In the genomic region with DNA sequence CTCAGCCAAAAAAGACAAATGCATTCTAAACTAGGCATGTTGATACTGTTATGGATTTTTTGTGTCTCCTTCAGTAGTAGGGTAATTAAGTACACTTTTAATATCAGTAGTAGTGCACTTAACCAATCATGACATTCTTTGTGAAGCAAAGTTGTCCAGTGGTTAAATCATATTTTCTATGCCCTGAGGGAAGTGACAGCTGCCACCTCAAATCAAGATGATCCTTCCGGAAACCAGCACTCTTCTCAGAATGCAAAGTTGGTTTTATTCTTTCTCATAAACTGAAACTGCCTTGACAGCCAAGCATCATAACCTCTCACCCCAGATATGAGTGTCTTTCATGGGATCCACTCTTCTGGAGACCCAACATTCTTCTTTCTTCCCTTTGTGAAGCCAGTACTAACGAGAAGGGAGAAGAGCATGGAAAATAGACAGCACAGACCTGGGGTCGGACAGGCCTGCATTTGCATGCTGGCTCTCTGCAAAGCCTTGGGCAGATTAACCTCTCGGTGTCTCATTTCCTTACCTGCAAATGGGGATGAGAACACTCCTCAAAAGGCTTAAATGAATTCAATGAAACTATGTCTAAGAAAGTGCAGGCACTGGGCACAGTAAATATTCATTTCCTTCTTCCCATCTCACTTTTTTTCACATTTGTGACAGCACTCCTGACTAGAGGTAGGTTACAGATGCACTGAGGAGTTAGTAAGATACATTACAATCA, we compare ENCODE assay signal across 8 cellular contexts. TPM values are rescaled to one million over a fixed set of nuclear protein-coding genes. Genes with fewer than 3 reads are reported as not detected.
DNase-seq lines count a peak whose midpoint lies in the region; ATAC-seq lines count a peak whose summit lies in the region.

No MANE protein-coding gene starts in this region.

- H3K36me3 Mint-ChIP-seq in activated CD4-positive, alpha-beta memory T cell treated with anti-CD3 and anti-CD28 coated beads for 36 hours, result peaks cover 12% of the 10 kb centered on the region

- no peaks in the 10 kb centered on the region for H3K27me3 Mint-ChIP-seq in activated CD4-positive, alpha-beta memory T cell treated with anti-CD3 and anti-CD28 coated beads for 36 hours

- CTCF ChIA-PET in activated CD4-positive, alpha-beta memory T cell treated with anti-CD3 and anti-CD28 coated beads for 36 hours (lab: Charles Lee), result interaction anchor here (0.9 to 3.6 kb wide), 7 partner anchors 7 to 295 kb away, joined by 3 to 22 read pairs (median 13); partner anchors contain the start of genes AAGAB and IQCH

- H3K27ac Mint-ChIP-seq in activated CD4-positive, alpha-beta memory T cell treated with anti-CD3 and anti-CD28 coated beads for 36 hours, result peak overlapping the region; percentile 92

- H3K27me3 ChIP-seq in thymus (ENCODE audit: control insufficient read depth, insufficient read depth), result no peaks in the 10 kb centered on the region
- H3K27me3 ChIP-seq in aorta (ENCODE audit: control insufficient read depth in 1 of 2, insufficient read depth in 2 of 2, low read length in 1 of 2), result no peaks in the 10 kb centered on the region

- peak; percentile 62 for ATAC-seq in HG03039 (IDR thresholded peaks at IDR 0.05; ENCODE audit: unreplicated experiment)
- ATAC-seq in aorta (ENCODE audit: low FRiP score), result no peak

- 91% methylated on average over 4 of the region's 4 CpGs for WGBS in thymus
- WGBS in aorta, 2 donors, result 93 to 96% methylated on average over 4 of the region's 4 CpGs

- intact Hi-C loops in activated CD4-positive, alpha-beta memory T cell treated with anti-CD3 and anti-CD28 coated beads for 36 hours (cut with micrococcal nuclease), result loop anchor here (1.0 to 10.0 kb wide), 13 partner anchors 13 to 596 kb away; partner anchors contain the start of genes AAGAB and IQCH
- intact Hi-C loops in aorta (cut with DNase I), result no loop called here

- no peaks in the 10 kb centered on the region for H3K36me3 ChIP-seq in thymus (ENCODE audit: control insufficient read depth, insufficient read depth)
- H3K36me3 ChIP-seq in aorta (ENCODE audit: control insufficient read depth in 1 of 2, insufficient read depth in 2 of 2, low read length in 1 of 2), result no peaks in the 10 kb centered on the region

- no peaks in the 10 kb centered on the region for H3K9me3 Mint-ChIP-seq in activated CD4-positive, alpha-beta memory T cell treated with anti-CD3 and anti-CD28 coated beads for 36 hours

- H3K4me3 ChIP-seq in thymus (ENCODE audit: low read length), result no peak overlapping the region
- no peak overlapping the region for H3K4me3 ChIP-seq in aorta (ENCODE audit: low read length in 2 of 2)

- peak overlapping the region; percentile 58 for H3K4me3 Mint-ChIP-seq in activated CD4-positive, alpha-beta memory T cell treated with anti-CD3 and anti-CD28 coated beads for 36 hours

- POLR2A ChIA-PET in activated CD4-positive, alpha-beta memory T cell treated with anti-CD3 and anti-CD28 coated beads for 36 hours (lab: Charles Lee), result interaction anchor here (1.5 to 2.4 kb wide), 3 partner anchors 13 to 140 kb away, joined by 5 to 21 read pairs (median 14); partner anchors contain the start of genes AAGAB and IQCH

- H3K4me1 ChIP-seq in thymus (ENCODE audit: control insufficient read depth, insufficient read depth, low read length) (no peaks in the 10 kb centered on the region), aorta (ENCODE audit: control insufficient read depth in 1 of 2, insufficient read depth in 2 of 2, low read length in 2 of 2) (peaks cover 0 to 4% of the 10 kb centered on the region in 2 donors)

- H3K27ac ChIP-seq in thymus (ENCODE audit: low read depth) (peak overlapping the region; percentile 46), aorta (ENCODE audit: low read depth in 1 of 2, low read length in 2 of 2) (no peak overlapping the region)

- peaks cover 51% of the 10 kb centered on the region for H3K4me1 Mint-ChIP-seq in activated CD4-positive, alpha-beta memory T cell treated with anti-CD3 and anti-CD28 coated beads for 36 hours (ENCODE audit: low read depth)

- peak; percentile 36 for DNase-seq in stimulated activated CD4-positive, alpha-beta T cell treated with anti-CD3 and anti-CD28 coated beads, Interleukin-15, amount 100 ng/mL, for 24 hours
- no peak for DNase-seq in stimulated activated CD4-positive, alpha-beta T cell treated with anti-CD3 and anti-CD28 coated beads, Interleukin-4, amount 100 ng/mL, for 4 hours
- DNase-seq in activated CD4-positive, alpha-beta memory T cell treated with anti-CD3 and anti-CD28 coated beads for 36 hours, result peak; percentile 72
- no peak for DNase-seq in NCI-H1048 (lab: John Stamatoyannopoulos, UW)
- DNase-seq in SIG-M5 treated with dmso at 0.1 percent for 504 hours (lab: John Stamatoyannopoulos, UW; ENCODE audit: unreplicated experiment), result no peak
- DNase-seq in aorta, result no peak

- H3K9me3 ChIP-seq in thymus (ENCODE audit: control insufficient read depth) (no peaks in the 10 kb centered on the region), aorta (ENCODE audit: control insufficient read depth, low read length) (no peaks in the 10 kb centered on the region)

RNA-seq across cellular contexts. Expression of gene AAGAB, which starts 13.2 kb away (rescaled TPM):
- 10 to 100 TPM; 52.3 to 57.0 TPM for total RNA-seq in activated CD4-positive, alpha-beta memory T cell treated with anti-CD3 and anti-CD28 coated beads for 36 hours
- 23.2 TPM for polyA plus RNA-seq in thymus
- 10 to 100 TPM; 24.3 to 24.5 TPM for total RNA-seq in aorta
- 10 to 100 TPM; 16.4 to 18.2 TPM for polyA plus RNA-seq in aorta

RNA-seq across cellular contexts. Expression of gene IQCH, which starts 13.3 kb away (rescaled TPM):
- total RNA-seq in activated CD4-positive, alpha-beta memory T cell treated with anti-CD3 and anti-CD28 coated beads for 36 hours, result 1 to 10 TPM; 1.6 to 2.8 TPM
- 0.91 TPM for polyA plus RNA-seq in thymus
- 1 to 10 TPM; 2.0 to 3.4 TPM for total RNA-seq in aorta
- 1 to 10 TPM in 1 of 2 donors, not detected in 1; 1.2 TPM for polyA plus RNA-seq in aorta

Comparison
In these comparisons a context has a peak if more than half of its experiments do, and no peak if none do; other contexts are left out.
1. DNase-seq: peak in stimulated activated CD4-positive, alpha-beta T cell treated with anti-CD3 and anti-CD28 coated beads, Interleukin-15, amount 100 ng/mL, for 24 hours (single experiment) and activated CD4-positive, alpha-beta memory T cell treated with anti-CD3 and anti-CD28 coated beads for 36 hours (single experiment); none in stimulated activated CD4-positive, alpha-beta T cell treated with anti-CD3 and anti-CD28 coated beads, Interleukin-4, amount 100 ng/mL, for 4 hours (0 of 2), NCI-H1048 (single experiment), SIG-M5 treated with dmso at 0.1 percent for 504 hours (single experiment) and aorta (0 of 2).